Comparison of ENCODE assay signal across 1 cellular context in the genomic region with DNA sequence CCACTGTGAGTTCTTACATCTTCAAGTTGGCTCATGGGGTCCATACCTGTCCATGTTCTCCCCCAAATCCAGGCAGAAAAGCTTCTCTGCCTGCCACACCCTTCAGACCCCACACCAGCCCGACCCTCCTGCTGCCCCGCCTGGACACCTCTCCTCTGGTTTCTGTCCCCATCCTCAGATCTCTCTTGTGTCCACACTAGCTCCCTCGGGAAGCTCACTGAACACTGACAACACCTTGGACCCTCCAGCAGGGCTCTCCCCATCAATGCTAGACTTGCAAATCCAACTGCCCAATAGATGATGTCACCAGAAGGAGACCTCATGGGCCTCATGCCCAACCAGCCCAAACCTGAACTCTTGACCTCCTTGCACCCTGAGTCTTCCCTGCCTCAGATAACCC.
TF ChIP-seq lines count a peak whose summit lies in the region.

No MANE protein-coding gene starts in this region.

TF ChIP-seq in GM23338, 12 proteins besides CTCF, POLR2A, EP300 and RAD21:
- TF ChIP-seq, protein P1, sequence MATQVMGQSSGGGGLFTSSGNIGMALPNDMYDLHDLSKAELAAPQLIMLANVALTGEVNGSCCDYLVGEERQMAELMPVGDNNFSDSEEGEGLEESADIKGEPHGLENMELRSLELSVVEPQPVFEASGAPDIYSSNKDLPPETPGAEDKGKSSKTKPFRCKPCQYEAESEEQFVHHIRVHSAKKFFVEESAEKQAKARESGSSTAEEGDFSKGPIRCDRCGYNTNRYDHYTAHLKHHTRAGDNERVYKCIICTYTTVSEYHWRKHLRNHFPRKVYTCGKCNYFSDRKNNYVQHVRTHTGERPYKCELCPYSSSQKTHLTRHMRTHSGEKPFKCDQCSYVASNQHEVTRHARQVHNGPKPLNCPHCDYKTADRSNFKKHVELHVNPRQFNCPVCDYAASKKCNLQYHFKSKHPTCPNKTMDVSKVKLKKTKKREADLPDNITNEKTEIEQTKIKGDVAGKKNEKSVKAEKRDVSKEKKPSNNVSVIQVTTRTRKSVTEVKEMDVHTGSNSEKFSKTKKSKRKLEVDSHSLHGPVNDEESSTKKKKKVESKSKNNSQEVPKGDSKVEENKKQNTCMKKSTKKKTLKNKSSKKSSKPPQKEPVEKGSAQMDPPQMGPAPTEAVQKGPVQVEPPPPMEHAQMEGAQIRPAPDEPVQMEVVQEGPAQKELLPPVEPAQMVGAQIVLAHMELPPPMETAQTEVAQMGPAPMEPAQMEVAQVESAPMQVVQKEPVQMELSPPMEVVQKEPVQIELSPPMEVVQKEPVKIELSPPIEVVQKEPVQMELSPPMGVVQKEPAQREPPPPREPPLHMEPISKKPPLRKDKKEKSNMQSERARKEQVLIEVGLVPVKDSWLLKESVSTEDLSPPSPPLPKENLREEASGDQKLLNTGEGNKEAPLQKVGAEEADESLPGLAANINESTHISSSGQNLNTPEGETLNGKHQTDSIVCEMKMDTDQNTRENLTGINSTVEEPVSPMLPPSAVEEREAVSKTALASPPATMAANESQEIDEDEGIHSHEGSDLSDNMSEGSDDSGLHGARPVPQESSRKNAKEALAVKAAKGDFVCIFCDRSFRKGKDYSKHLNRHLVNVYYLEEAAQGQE (IDR thresholded peaks at IDR 0.05; ENCODE audit: unreplicated experiment), result no peak
- no peak for TF ChIP-seq ZNF331 (CRISPR knock-in tag; IDR thresholded peaks at IDR 0.05; ENCODE audit: low read depth)
- TF ChIP-seq CREB1 (CRISPR knock-in tag; IDR thresholded peaks at IDR 0.05; ENCODE audit: low read depth), result no peak
- TF ChIP-seq, protein P2, sequence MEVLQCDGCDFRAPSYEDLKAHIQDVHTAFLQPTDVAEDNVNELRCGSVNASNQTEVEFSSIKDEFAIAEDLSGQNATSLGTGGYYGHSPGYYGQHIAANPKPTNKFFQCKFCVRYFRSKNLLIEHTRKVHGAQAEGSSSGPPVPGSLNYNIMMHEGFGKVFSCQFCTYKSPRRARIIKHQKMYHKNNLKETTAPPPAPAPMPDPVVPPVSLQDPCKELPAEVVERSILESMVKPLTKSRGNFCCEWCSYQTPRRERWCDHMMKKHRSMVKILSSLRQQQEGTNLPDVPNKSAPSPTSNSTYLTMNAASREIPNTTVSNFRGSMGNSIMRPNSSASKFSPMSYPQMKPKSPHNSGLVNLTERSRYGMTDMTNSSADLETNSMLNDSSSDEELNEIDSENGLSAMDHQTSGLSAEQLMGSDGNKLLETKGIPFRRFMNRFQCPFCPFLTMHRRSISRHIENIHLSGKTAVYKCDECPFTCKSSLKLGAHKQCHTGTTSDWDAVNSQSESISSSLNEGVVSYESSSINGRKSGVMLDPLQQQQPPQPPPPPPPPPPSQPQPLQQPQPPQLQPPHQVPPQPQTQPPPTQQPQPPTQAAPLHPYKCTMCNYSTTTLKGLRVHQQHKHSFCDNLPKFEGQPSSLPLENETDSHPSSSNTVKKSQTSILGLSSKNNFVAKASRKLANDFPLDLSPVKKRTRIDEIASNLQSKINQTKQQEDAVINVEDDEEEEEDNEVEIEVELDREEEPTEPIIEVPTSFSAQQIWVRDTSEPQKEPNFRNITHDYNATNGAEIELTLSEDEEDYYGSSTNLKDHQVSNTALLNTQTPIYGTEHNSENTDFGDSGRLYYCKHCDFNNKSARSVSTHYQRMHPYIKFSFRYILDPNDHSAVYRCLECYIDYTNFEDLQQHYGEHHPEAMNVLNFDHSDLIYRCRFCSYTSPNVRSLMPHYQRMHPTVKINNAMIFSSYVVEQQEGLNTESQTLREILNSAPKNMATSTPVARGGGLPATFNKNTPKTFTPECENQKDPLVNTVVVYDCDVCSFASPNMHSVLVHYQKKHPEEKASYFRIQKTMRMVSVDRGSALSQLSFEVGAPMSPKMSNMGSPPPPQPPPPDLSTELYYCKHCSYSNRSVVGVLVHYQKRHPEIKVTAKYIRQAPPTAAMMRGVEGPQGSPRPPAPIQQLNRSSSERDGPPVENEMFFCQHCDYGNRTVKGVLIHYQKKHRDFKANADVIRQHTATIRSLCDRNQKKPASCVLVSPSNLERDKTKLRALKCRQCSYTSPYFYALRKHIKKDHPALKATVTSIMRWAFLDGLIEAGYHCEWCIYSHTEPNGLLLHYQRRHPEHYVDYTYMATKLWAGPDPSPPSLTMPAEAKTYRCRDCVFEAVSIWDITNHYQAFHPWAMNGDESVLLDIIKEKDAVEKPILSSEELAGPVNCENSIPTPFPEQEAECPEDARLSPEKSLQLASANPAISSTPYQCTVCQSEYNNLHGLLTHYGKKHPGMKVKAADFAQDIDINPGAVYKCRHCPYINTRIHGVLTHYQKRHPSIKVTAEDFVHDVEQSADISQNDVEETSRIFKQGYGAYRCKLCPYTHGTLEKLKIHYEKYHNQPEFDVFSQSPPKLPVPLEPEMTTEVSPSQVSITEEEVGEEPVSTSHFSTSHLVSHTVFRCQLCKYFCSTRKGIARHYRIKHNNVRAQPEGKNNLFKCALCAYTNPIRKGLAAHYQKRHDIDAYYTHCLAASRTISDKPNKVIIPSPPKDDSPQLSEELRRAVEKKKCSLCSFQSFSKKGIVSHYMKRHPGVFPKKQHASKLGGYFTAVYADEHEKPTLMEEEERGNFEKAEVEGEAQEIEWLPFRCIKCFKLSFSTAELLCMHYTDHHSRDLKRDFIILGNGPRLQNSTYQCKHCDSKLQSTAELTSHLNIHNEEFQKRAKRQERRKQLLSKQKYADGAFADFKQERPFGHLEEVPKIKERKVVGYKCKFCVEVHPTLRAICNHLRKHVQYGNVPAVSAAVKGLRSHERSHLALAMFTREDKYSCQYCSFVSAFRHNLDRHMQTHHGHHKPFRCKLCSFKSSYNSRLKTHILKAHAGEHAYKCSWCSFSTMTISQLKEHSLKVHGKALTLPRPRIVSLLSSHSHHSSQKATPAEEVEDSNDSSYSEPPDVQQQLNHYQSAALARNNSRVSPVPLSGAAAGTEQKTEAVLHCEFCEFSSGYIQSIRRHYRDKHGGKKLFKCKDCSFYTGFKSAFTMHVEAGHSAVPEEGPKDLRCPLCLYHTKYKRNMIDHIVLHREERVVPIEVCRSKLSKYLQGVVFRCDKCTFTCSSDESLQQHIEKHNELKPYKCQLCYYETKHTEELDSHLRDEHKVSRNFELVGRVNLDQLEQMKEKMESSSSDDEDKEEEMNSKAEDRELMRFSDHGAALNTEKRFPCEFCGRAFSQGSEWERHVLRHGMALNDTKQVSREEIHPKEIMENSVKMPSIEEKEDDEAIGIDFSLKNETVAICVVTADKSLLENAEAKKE (CRISPR knock-in tag; IDR thresholded peaks at IDR 0.05), result no peak
- TF ChIP-seq NANOG (IDR thresholded peaks at IDR 0.05; ENCODE audit: borderline replicate concordance), result no peak
- no peak for TF ChIP-seq ETS1 (IDR thresholded peaks at IDR 0.05)
- TF ChIP-seq EZH2 (IDR thresholded peaks at IDR 0.05; ENCODE audit: low read depth, unreplicated experiment), result no peak
- TF ChIP-seq ZNF114 (CRISPR knock-in tag; IDR thresholded peaks at IDR 0.05), result no peak
- no peak for TF ChIP-seq EZH2phosphoT487 (IDR thresholded peaks at IDR 0.05; ENCODE audit: unreplicated experiment)
- no peak for TF ChIP-seq JUNB (IDR thresholded peaks at IDR 0.05; ENCODE audit: unreplicated experiment)
- no peak for TF ChIP-seq STAT1 (IDR thresholded peaks at IDR 0.05; ENCODE audit: unreplicated experiment)
- no peak for TF ChIP-seq POLR2AphosphoS5 (IDR thresholded peaks at IDR 0.05; ENCODE audit: low read depth)
